ENCODE assay signal across 22 cellular contexts in genomic region chr2:40165503-40165867, GRCh38.
DNase-seq lines count a peak whose midpoint lies in the region; ATAC-seq and TF ChIP-seq lines count a peak whose summit lies in the region.
"Had no signal": no experiment of that assay in that cellular context is flagged by ENCODE, and none has a peak within 500 bp of the region (broad histone marks: within the 10 kb centered on the region; RNA-seq: fewer than 3 reads in every experiment).

No MANE protein-coding gene starts in this region.

- no peaks in the 10 kb centered on the region for H3K27me3 ChIP-seq in sigmoid colon
- H3K27me3 ChIP-seq: breast epithelium, suprapubic skin had no signal

- TF ChIP-seq CTCF in choroid plexus epithelial cell (conservative IDR thresholded peaks at IDR 0.05; ENCODE audit: low read depth, low read length) (no peak), sigmoid colon (IDR thresholded peaks at IDR 0.05) (no peak)

- no peaks in the 10 kb centered on the region for H3K9me3 ChIP-seq in sigmoid colon
- H3K9me3 ChIP-seq: breast epithelium, suprapubic skin had no signal

- TF ChIP-seq POLR2A in sigmoid colon (IDR thresholded peaks at IDR 0.05): no peak

- H3K4me3 ChIP-seq in choroid plexus epithelial cell (ENCODE audit: low read depth, low read length): no peak overlapping the region
- H3K4me3 ChIP-seq in sigmoid colon: no peak overlapping the region
- H3K4me3 ChIP-seq: breast epithelium, suprapubic skin had no signal

- peaks cover 0 to 43% (median 16%) of the 10 kb centered on the region in 4 donors for H3K36me3 ChIP-seq in sigmoid colon
- H3K36me3 ChIP-seq: breast epithelium, suprapubic skin had no signal

- 24 to 55% methylated on average over 4 of the region's 4 CpGs for WGBS in sigmoid colon, 2 donors

- H3K27ac ChIP-seq in sigmoid colon: peak overlapping the region in 3 of 4 donors; percentile 9 to 42 (median 27)
- H3K27ac ChIP-seq: breast epithelium, suprapubic skin had no signal

- DNase-seq in NCI-H1092 (lab: John Stamatoyannopoulos, UW) (peak; percentile 73), choroid plexus epithelial cell (ENCODE audit: low read depth) (peak; percentile 12), Right ventricle myocardium superior (no peak), sigmoid colon (peak; percentile 63), germinal center (ENCODE audit: low spot score) (no peak), Ammon's horn (ENCODE audit: low spot score) (no peak), DMS114 treated with DMSO at 0.1 percent for 48 hours (lab: John Stamatoyannopoulos, UW; ENCODE audit: unreplicated experiment) (no peak)
- no peak for DNase-seq in activated CD4-positive, alpha-beta T cell treated with anti-CD3 and anti-CD28 coated beads for 48 hours
- DNase-seq: activated CD4-positive, CD25-positive, alpha-beta regulatory T cell; activated naive CD4-positive, alpha-beta T cell; activated T-cell treated with anti-CD3 and anti-CD28 coated beads, Interleukin-2, amount 50 U/mL, for 4 hours; CD4-positive, alpha-beta memory T cell; DMS53; GF-D8; left colon; naive B cell; NCI-H1436; NCI-H774; SHP77; SW 1271 had no signal

- TF ChIP-seq EP300 in sigmoid colon (IDR thresholded peaks at IDR 0.05): no peak

- peaks cover 0 to 22% (median 15%) of the 10 kb centered on the region in 4 donors for H3K4me1 ChIP-seq in sigmoid colon
- H3K4me1 ChIP-seq: breast epithelium had no signal

- intact Hi-C loops in Right ventricle myocardium superior (cut with DNase I): no loop called here
- intact Hi-C loops in sigmoid colon (cut with DNase I): no loop called here

- ATAC-seq in Right ventricle myocardium superior (ENCODE audit: poor library complexity): peak; percentile 64
- ATAC-seq: activated T-cell treated with anti-CD3 and anti-CD28 coated beads, Interleukin-2, amount 50 U/mL, for 4 hours; left colon had no signal

Comparison
In these comparisons a context has a peak if more than half of its experiments do, and no peak if none do; other contexts are left out.
1. DNase-seq: peak in NCI-H1092 (single experiment), choroid plexus epithelial cell (single experiment) and sigmoid colon (single experiment); none in Right ventricle myocardium superior (single experiment), germinal center (single experiment), activated CD4-positive, alpha-beta T cell treated with anti-CD3 and anti-CD28 coated beads for 48 hours (single experiment), Ammon's horn (single experiment) and DMS114 treated with DMSO at 0.1 percent for 48 hours (single experiment).